ENCODE assay signal across 14 cellular contexts in genomic region chr20:52340036-52340634, GRCh38.
DNase-seq lines count a peak whose midpoint lies in the region; ATAC-seq lines count a peak whose summit lies in the region.
"Had no signal": no experiment of that assay in that cellular context is flagged by ENCODE, and none has a peak within 500 bp of the region (broad histone marks: within the 10 kb centered on the region; RNA-seq: fewer than 3 reads in every experiment).

No MANE protein-coding gene starts in this region.

- H2AK5ac ChIP-seq in trophoblast cell (ENCODE audit: low read length) = no peak overlapping the region

- no peaks in the 10 kb centered on the region for H3K36me3 ChIP-seq in trophoblast cell (ENCODE audit: control insufficient read depth in 1 of 2, insufficient read depth in 2 of 2, low read length in 2 of 2)

- no peak overlapping the region for H3K14ac ChIP-seq in trophoblast cell (ENCODE audit: low read length)

- H3K4me3 ChIP-seq in trophoblast cell (ENCODE audit: low read depth, low read length) = no peak overlapping the region

- no peak overlapping the region for H2BK5ac ChIP-seq in trophoblast cell (ENCODE audit: low read depth, low read length, poor library complexity)

- no peak overlapping the region for H2BK120ac ChIP-seq in trophoblast cell (ENCODE audit: insufficient read depth, low read length, poor library complexity)

- no peak overlapping the region for H4K12ac ChIP-seq in trophoblast cell (ENCODE audit: low read depth, low read length)

- H3K27me3 ChIP-seq in trophoblast cell (ENCODE audit: insufficient read depth, low read length) = no peaks in the 10 kb centered on the region

- H4K91ac ChIP-seq in trophoblast cell (ENCODE audit: low read depth, low read length) = no peak overlapping the region

- H3K23ac ChIP-seq in trophoblast cell (ENCODE audit: low read length) = no peak overlapping the region

- H3K18ac ChIP-seq in trophoblast cell (ENCODE audit: low read length) = no peak overlapping the region

- peaks cover 2% of the 10 kb centered on the region for H3K9me3 ChIP-seq in trophoblast cell (ENCODE audit: insufficient read depth, low read depth, low read length)

- no peak for ATAC-seq in HG02938 (IDR thresholded peaks at IDR 0.05; ENCODE audit: unreplicated experiment)
- no peak for ATAC-seq in GM18861 (IDR thresholded peaks at IDR 0.05; ENCODE audit: unreplicated experiment)
- no peak for ATAC-seq in GM18520 (IDR thresholded peaks at IDR 0.05; ENCODE audit: unreplicated experiment)
- ATAC-seq: left cardiac atrium; stimulated activated memory B cell treated with anti-CD40 and anti-IgM and Interleukin-4, amounts not matched to agents 10 μg/mL and 1 μg/mL and 100 μg/mL, for 72 hours had no signal

- DNase-seq in NCI-H748 (lab: John Stamatoyannopoulos, UW; ENCODE audit: unreplicated experiment) = peak; percentile 2
- no peak for DNase-seq in NCI-H748 treated with DMSO at 0.1 percent for 48 hours (lab: John Stamatoyannopoulos, UW)
- peak; percentile 79 for DNase-seq in NCI-H2227 treated with DMSO at 0.1 percent for 48 hours (lab: John Stamatoyannopoulos, UW)
- peak; percentile 1 for DNase-seq in amniotic epithelial cell (ENCODE audit: low read depth)
- peak in 1 of 2 donors; percentile 4 for DNase-seq in trophoblast cell
- DNase-seq: activated effector memory CD4-positive, alpha-beta T cell treated with anti-CD3 and anti-CD28 coated beads, Interleukin-2, amount 50 U/mL, for 16 hours; central memory CD4-positive, alpha-beta T cell; HCEC 1CT; left cardiac atrium; stimulated activated CD4-positive, alpha-beta T cell treated with anti-CD3 and anti-CD28 coated beads, Interleukin-15, amount 100 ng/mL, for 24 hours had no signal

- no peak overlapping the region for H2BK12ac ChIP-seq in trophoblast cell (ENCODE audit: low read length)

- H2AFZ ChIP-seq in trophoblast cell (ENCODE audit: insufficient read depth, low read length, poor library complexity) = no peak overlapping the region

- H3K4me2 ChIP-seq in trophoblast cell (ENCODE audit: low read length) = no peak overlapping the region

- no peak overlapping the region for H3K27ac ChIP-seq in trophoblast cell (ENCODE audit: low read depth, low read length)

- no peak overlapping the region for H3K9ac ChIP-seq in trophoblast cell (ENCODE audit: low read length)

- no peaks in the 10 kb centered on the region for H3K4me1 ChIP-seq in trophoblast cell (ENCODE audit: control insufficient read depth in 1 of 2, insufficient read depth in 2 of 2, low read length in 2 of 2)

- no peaks in the 10 kb centered on the region for H3K79me2 ChIP-seq in trophoblast cell (ENCODE audit: control insufficient read depth, insufficient read depth, low read length, poor library complexity)

- no peaks in the 10 kb centered on the region for H3K79me1 ChIP-seq in trophoblast cell (ENCODE audit: low read length)

- H3K4ac ChIP-seq in trophoblast cell (ENCODE audit: low read depth, low read length) = no peak overlapping the region

- no CpG with 5 or more reads among the region's 4 CpGs for WGBS in trophoblast cell (ENCODE audit: extremely low coverage, insufficient coverage, insufficient read length)

- peak overlapping the region; percentile 73 for H4K8ac ChIP-seq in trophoblast cell (ENCODE audit: low read depth, low read length)
